9 cellular contexts compared by ENCODE assay signal in genomic region chr5:172740483-172741205, GRCh38. TPM values are rescaled to one million over a fixed set of nuclear protein-coding genes. Genes with fewer than 3 reads are reported as not detected.
A peak's percentile ranks its signal among the peaks of the same experiment; 100 is the strongest.
DNase-seq lines count a peak whose midpoint lies in the region; ATAC-seq, FAIRE-seq and TF ChIP-seq lines count a peak whose summit lies in the region.
"Had no signal": no experiment of that assay in that cellular context is flagged by ENCODE, and none has a peak within 500 bp of the region (broad histone marks: within the 10 kb centered on the region; RNA-seq: fewer than 3 reads in every experiment).

No MANE protein-coding gene starts in this region.

- H3K4me1 Mint-ChIP-seq in activated T-helper 17 cell treated with anti-CD3 and anti-CD28 coated beads, Interleukin-2, amount 50 U/mL, for 72 hours, result peaks cover 10% of the 10 kb centered on the region

- peak overlapping the region; percentile 90 for H3K9ac ChIP-seq in smooth muscle cell (ENCODE audit: low read depth)

- no peak overlapping the region for H3K4me3 Mint-ChIP-seq in activated T-helper 17 cell treated with anti-CD3 and anti-CD28 coated beads, Interleukin-2, amount 50 U/mL, for 72 hours

- H3K79me2 ChIP-seq in smooth muscle cell (ENCODE audit: low read depth), result no peaks in the 10 kb centered on the region

- DNase-seq in H54 (ENCODE audit: insufficient read length, low spot score) (peak; percentile 78), right cardiac atrium (peak; percentile 81 to 86 (median 86)), smooth muscle cell (lab: John Stamatoyannopoulos, UW; ENCODE audit: unreplicated experiment) (peak; percentile 44), NCI-H1105 treated with DMSO at 0.1 percent for 48 hours (lab: John Stamatoyannopoulos, UW) (no peak)
- no peak for DNase-seq in activated CD8-positive, alpha-beta memory T cell treated with anti-CD3 and anti-CD28 coated beads for 24 hours

- H3K27ac ChIP-seq in right cardiac atrium (ENCODE audit: low read length) (peak overlapping the region; percentile 68), smooth muscle cell (ENCODE audit: low read depth) (peak overlapping the region; percentile 98)

- no peaks in the 10 kb centered on the region for H3K27me3 ChIP-seq in right cardiac atrium (ENCODE audit: control insufficient read depth, insufficient read depth)
- H3K27me3 ChIP-seq in smooth muscle cell (ENCODE audit: low read depth), result no peaks in the 10 kb centered on the region

- no peak overlapping the region for H3K4me3 ChIP-seq in right cardiac atrium (ENCODE audit: low read length)
- H3K4me3 ChIP-seq in smooth muscle cell, result no peak overlapping the region

- no peaks in the 10 kb centered on the region for H4K20me1 ChIP-seq in smooth muscle cell (ENCODE audit: low read depth)

- H3K9me3 ChIP-seq in right cardiac atrium (ENCODE audit: control insufficient read depth, low read length) (no peaks in the 10 kb centered on the region), smooth muscle cell (replicated peaks; ENCODE audit: low read depth) (no peaks in the 10 kb centered on the region)

- TF ChIP-seq CTCF in smooth muscle cell (IDR thresholded peaks at IDR 0.05; ENCODE audit: borderline replicate concordance, insufficient read depth, poor library complexity, severe bottlenecking), result no peak

- intact Hi-C loops in right cardiac atrium (cut with DNase I), result no loop called here

- H3K4me2 ChIP-seq in smooth muscle cell, result peak overlapping the region; percentile 53

- H3K27me3 Mint-ChIP-seq in activated T-helper 17 cell treated with anti-CD3 and anti-CD28 coated beads, Interleukin-2, amount 50 U/mL, for 72 hours, result no peaks in the 10 kb centered on the region

- no peaks in the 10 kb centered on the region for H3K36me3 ChIP-seq in smooth muscle cell (ENCODE audit: low read depth)

- no peaks in the 10 kb centered on the region for H3K36me3 Mint-ChIP-seq in activated T-helper 17 cell treated with anti-CD3 and anti-CD28 coated beads, Interleukin-2, amount 50 U/mL, for 72 hours (ENCODE audit: low read depth)

- TF ChIP-seq POLR2A in H54 (IDR thresholded peaks at IDR 0.05; ENCODE audit: low read depth, low read length), result no peak

- H2AFZ ChIP-seq in smooth muscle cell (ENCODE audit: low read depth), result peak overlapping the region; percentile 23

- no peaks in the 10 kb centered on the region for H3K4me1 ChIP-seq in right cardiac atrium (ENCODE audit: control insufficient read depth, insufficient read depth, low read length)
- peaks cover 3% of the 10 kb centered on the region for H3K4me1 ChIP-seq in smooth muscle cell (ENCODE audit: low read depth)

- ATAC-seq in activated T-helper 17 cell treated with anti-CD3 and anti-CD28 coated beads, Interleukin-2, amount 50 U/mL, for 72 hours (replicated peaks), result peak; percentile 75
- ATAC-seq in right cardiac atrium, result peak; percentile 89 to 91
- ATAC-seq in GM21390 (IDR thresholded peaks at IDR 0.05; ENCODE audit: unreplicated experiment), result no peak
- ATAC-seq in GM18868 (IDR thresholded peaks at IDR 0.05; ENCODE audit: unreplicated experiment), result no peak

- peak; percentile 79 for FAIRE-seq in H54 (lab: Jason Lieb, UNC)
- FAIRE-seq: colon had no signal

- 59% methylated on average over 15 of the region's 15 CpGs for WGBS in right cardiac atrium
- 53% methylated on average over 14 of the region's 15 CpGs for whole genome bisulfite sequencing in smooth muscle cell (ENCODE audit: low lambda C conversion rate)

- H3F3A ChIP-seq in smooth muscle cell (ENCODE audit: low read depth), result peaks cover 4% of the 10 kb centered on the region

- H3K27ac Mint-ChIP-seq in activated T-helper 17 cell treated with anti-CD3 and anti-CD28 coated beads, Interleukin-2, amount 50 U/mL, for 72 hours, result peak overlapping the region; percentile 56

- no peaks in the 10 kb centered on the region for H3K9me3 Mint-ChIP-seq in activated T-helper 17 cell treated with anti-CD3 and anti-CD28 coated beads, Interleukin-2, amount 50 U/mL, for 72 hours

RNA-seq across cellular contexts. Expression of gene DUSP1, which starts 30.4 kb away (rescaled TPM):
- 10 to 100 TPM; 18.3 to 24.6 TPM for total RNA-seq in activated T-helper 17 cell treated with anti-CD3 and anti-CD28 coated beads, Interleukin-2, amount 50 U/mL, for 72 hours
- total RNA-seq in right cardiac atrium, result 100 to 1,000 TPM in 2 of 4 donors, 10 to 100 TPM in 2; 81.3 to 247 (median 105) TPM
- polyA plus RNA-seq in right cardiac atrium, result 78.7 TPM
- 751 and 817 TPM in 2 replicates for total RNA-seq in smooth muscle cell
- polyA plus RNA-seq in smooth muscle cell, result 656 and 995 TPM in 2 replicates

Comparison
In these comparisons a context has a peak if more than half of its experiments do, and no peak if none do; other contexts are left out.
1. DNase-seq: peak in H54 (single experiment), right cardiac atrium (3 of 3) and smooth muscle cell (single experiment); none in NCI-H1105 treated with DMSO at 0.1 percent for 48 hours (single experiment) and activated CD8-positive, alpha-beta memory T cell treated with anti-CD3 and anti-CD28 coated beads for 24 hours (single experiment).
2. ATAC-seq: peak in activated T-helper 17 cell treated with anti-CD3 and anti-CD28 coated beads, Interleukin-2, amount 50 U/mL, for 72 hours (single experiment) and right cardiac atrium (2 of 2); none in GM21390 (single experiment) and GM18868 (single experiment).